ENCODE assay signal across 1 cellular context in genomic region chr19:480016-480855, GRCh38.
A peak's percentile ranks its signal among the peaks of the same experiment; 100 is the strongest.
TF ChIP-seq lines count a peak whose summit lies in the region.

No MANE protein-coding gene starts in this region.

TF ChIP-seq in HepG2, 621 proteins besides CTCF, POLR2A, EP300 and RAD21 (continued from another document and continues in another):
- TF ChIP-seq ZNF501 (CRISPR knock-in tag; IDR thresholded peaks at IDR 0.05), result peak; percentile 51; the same call in 1 of the 2 replicates
- no peak for TF ChIP-seq HNRNPUL1 (IDR thresholded peaks at IDR 0.05; ENCODE audit: low read depth, low read length)
- no peak for TF ChIP-seq HOXA5 (CRISPR knock-in tag; IDR thresholded peaks at IDR 0.05)
- no peak for TF ChIP-seq STAT5B (CRISPR knock-in tag; IDR thresholded peaks at IDR 0.05)
- TF ChIP-seq KDM3A (CRISPR knock-in tag; IDR thresholded peaks at IDR 0.05; ENCODE audit: low read depth), result no peak
- no peak for TF ChIP-seq ZFP62 (CRISPR knock-in tag; IDR thresholded peaks at IDR 0.05)
- TF ChIP-seq TFAP4 (IDR thresholded peaks at IDR 0.05; ENCODE audit: borderline replicate concordance, low read depth), result no peak
- TF ChIP-seq NR3C1 (CRISPR knock-in tag; IDR thresholded peaks at IDR 0.05), result no peak
- no peak for TF ChIP-seq ZNF678 (CRISPR knock-in tag; IDR thresholded peaks at IDR 0.05)
- TF ChIP-seq ZKSCAN1 (IDR thresholded peaks at IDR 0.05; ENCODE audit: low read length), result no peak
- no peak for TF ChIP-seq ZNF451 (CRISPR knock-in tag; IDR thresholded peaks at IDR 0.05)
- TF ChIP-seq SMC3 (IDR thresholded peaks at IDR 0.05; ENCODE audit: low read length), result peak; percentile 70
- no peak for TF ChIP-seq ZNF431 (CRISPR knock-in tag; IDR thresholded peaks at IDR 0.05; ENCODE audit: borderline replicate concordance, low read depth)
- no peak for TF ChIP-seq ATF2 (CRISPR knock-in tag; IDR thresholded peaks at IDR 0.05)
- TF ChIP-seq ZBTB8A (CRISPR knock-in tag; IDR thresholded peaks at IDR 0.05; ENCODE audit: borderline replicate concordance, low read depth), result no peak
- TF ChIP-seq PLRG1 (conservative IDR thresholded peaks at IDR 0.05), result no peak
- TF ChIP-seq TAF15 (IDR thresholded peaks at IDR 0.05; ENCODE audit: low read depth, low read length, poor library complexity, severe bottlenecking), result no peak
- no peak for TF ChIP-seq AHDC1 (CRISPR knock-in tag; IDR thresholded peaks at IDR 0.05; ENCODE audit: borderline replicate concordance)
- TF ChIP-seq ZNF441 (CRISPR knock-in tag; IDR thresholded peaks at IDR 0.05; ENCODE audit: borderline replicate concordance), result peak; percentile 32; the same call in 1 of the 2 replicates
- no peak for TF ChIP-seq U2AF1 (optimal IDR thresholded peaks at IDR 0.05; ENCODE audit: low read depth, low read length)
- TF ChIP-seq BHLHE40 (IDR thresholded peaks at IDR 0.05; ENCODE audit: low read length), result no peak
- TF ChIP-seq GABPB1 (CRISPR knock-in tag; IDR thresholded peaks at IDR 0.05), result no peak
- TF ChIP-seq CBX5 (CRISPR knock-in tag; IDR thresholded peaks at IDR 0.05; ENCODE audit: borderline replicate concordance), result no peak
- TF ChIP-seq ZBTB46 (CRISPR knock-in tag; IDR thresholded peaks at IDR 0.05; ENCODE audit: borderline replicate concordance), result no peak
- TF ChIP-seq HNRNPLL (IDR thresholded peaks at IDR 0.05; ENCODE audit: low read depth, low read length, poor library complexity, severe bottlenecking), result no peak
- TF ChIP-seq ZNF660 (CRISPR knock-in tag; IDR thresholded peaks at IDR 0.05; ENCODE audit: borderline replicate concordance, low read depth), result no peak
- no peak for TF ChIP-seq ATF1 (CRISPR knock-in tag; IDR thresholded peaks at IDR 0.05)
- TF ChIP-seq WIZ (CRISPR knock-in tag; IDR thresholded peaks at IDR 0.05), result no peak
- no peak for TF ChIP-seq MTF2 (CRISPR knock-in tag; IDR thresholded peaks at IDR 0.05; ENCODE audit: borderline replicate concordance)
- no peak for TF ChIP-seq SNAPC5 (CRISPR knock-in tag; IDR thresholded peaks at IDR 0.05; ENCODE audit: borderline replicate concordance)
- TF ChIP-seq GATAD2A (CRISPR knock-in tag; IDR thresholded peaks at IDR 0.05), result peak; percentile 67
- TF ChIP-seq ZNF550 (CRISPR knock-in tag; IDR thresholded peaks at IDR 0.05; ENCODE audit: borderline replicate concordance), result no peak
- TF ChIP-seq MATR3 (CRISPR knock-in tag; IDR thresholded peaks at IDR 0.05), result no peak
- TF ChIP-seq MBNL3 (CRISPR knock-in tag; conservative IDR thresholded peaks at IDR 0.05), result no peak
- TF ChIP-seq PRPF4 (IDR thresholded peaks at IDR 0.05; ENCODE audit: low read depth, low read length, poor library complexity, severe bottlenecking), result no peak
- no peak for TF ChIP-seq CENPT (CRISPR knock-in tag; IDR thresholded peaks at IDR 0.05; ENCODE audit: low read depth)
- TF ChIP-seq ZNF30 (CRISPR knock-in tag; IDR thresholded peaks at IDR 0.05), result no peak
- no peak for TF ChIP-seq ZNF552 (CRISPR knock-in tag; IDR thresholded peaks at IDR 0.05; ENCODE audit: borderline replicate concordance)
- TF ChIP-seq ZNF251 (CRISPR knock-in tag; IDR thresholded peaks at IDR 0.05), result no peak
- TF ChIP-seq ATRX (CRISPR knock-in tag; IDR thresholded peaks at IDR 0.05; ENCODE audit: borderline replicate concordance), result no peak
- no peak for TF ChIP-seq ZNF549 (CRISPR knock-in tag; IDR thresholded peaks at IDR 0.05)
- TF ChIP-seq REL (CRISPR knock-in tag; conservative IDR thresholded peaks at IDR 0.05), result no peak
- no peak for TF ChIP-seq ZNF10 (CRISPR knock-in tag; IDR thresholded peaks at IDR 0.05; ENCODE audit: borderline replicate concordance, low read depth)
- no peak for TF ChIP-seq CHCHD3 (CRISPR knock-in tag; IDR thresholded peaks at IDR 0.05)
- no peak for TF ChIP-seq TGIF2 (CRISPR knock-in tag; IDR thresholded peaks at IDR 0.05)
- no peak for TF ChIP-seq CBX2 (IDR thresholded peaks at IDR 0.05; ENCODE audit: low read depth, low read length)
- TF ChIP-seq CBX2 (CRISPR knock-in tag; IDR thresholded peaks at IDR 0.05; ENCODE audit: low read depth), result no peak
- no peak for TF ChIP-seq SP2 (CRISPR knock-in tag; IDR thresholded peaks at IDR 0.05)
- TF ChIP-seq ZC3H13 (CRISPR knock-in tag; IDR thresholded peaks at IDR 0.05), result no peak
- no peak for TF ChIP-seq ZNF564 (CRISPR knock-in tag; IDR thresholded peaks at IDR 0.05)
- no peak for TF ChIP-seq NPAS2 (CRISPR knock-in tag; IDR thresholded peaks at IDR 0.05; ENCODE audit: borderline replicate concordance)
- no peak for TF ChIP-seq ZNF746 (CRISPR knock-in tag; IDR thresholded peaks at IDR 0.05)
- no peak for TF ChIP-seq ZNF784 (CRISPR knock-in tag; IDR thresholded peaks at IDR 0.05; ENCODE audit: borderline replicate concordance)
- TF ChIP-seq NRL (CRISPR knock-in tag; IDR thresholded peaks at IDR 0.05; ENCODE audit: borderline replicate concordance), result no peak
- TF ChIP-seq GZF1 (CRISPR knock-in tag; IDR thresholded peaks at IDR 0.05), result no peak
- no peak for TF ChIP-seq MTA3 (CRISPR knock-in tag; IDR thresholded peaks at IDR 0.05)
- no peak for TF ChIP-seq ZNF883 (CRISPR knock-in tag; IDR thresholded peaks at IDR 0.05; ENCODE audit: not compliant biosample characterization)
- no peak for TF ChIP-seq FOXO4 (CRISPR knock-in tag; conservative IDR thresholded peaks at IDR 0.05)
- no peak for TF ChIP-seq ETV5 (CRISPR knock-in tag; IDR thresholded peaks at IDR 0.05; ENCODE audit: borderline replicate concordance)
- no peak for TF ChIP-seq ZKSCAN5 (CRISPR knock-in tag; IDR thresholded peaks at IDR 0.05)
- TF ChIP-seq GMEB2 (CRISPR knock-in tag; IDR thresholded peaks at IDR 0.05; ENCODE audit: low read depth), result no peak
- no peak for TF ChIP-seq NFIC (IDR thresholded peaks at IDR 0.05; ENCODE audit: low read length)
- no peak for TF ChIP-seq YEATS4 (CRISPR knock-in tag; IDR thresholded peaks at IDR 0.05; ENCODE audit: borderline replicate concordance)
- TF ChIP-seq ZNF34 (CRISPR knock-in tag; IDR thresholded peaks at IDR 0.05; ENCODE audit: borderline replicate concordance), result no peak
